Comparison of ENCODE assay signal across 9 cellular contexts in the genomic region with DNA sequence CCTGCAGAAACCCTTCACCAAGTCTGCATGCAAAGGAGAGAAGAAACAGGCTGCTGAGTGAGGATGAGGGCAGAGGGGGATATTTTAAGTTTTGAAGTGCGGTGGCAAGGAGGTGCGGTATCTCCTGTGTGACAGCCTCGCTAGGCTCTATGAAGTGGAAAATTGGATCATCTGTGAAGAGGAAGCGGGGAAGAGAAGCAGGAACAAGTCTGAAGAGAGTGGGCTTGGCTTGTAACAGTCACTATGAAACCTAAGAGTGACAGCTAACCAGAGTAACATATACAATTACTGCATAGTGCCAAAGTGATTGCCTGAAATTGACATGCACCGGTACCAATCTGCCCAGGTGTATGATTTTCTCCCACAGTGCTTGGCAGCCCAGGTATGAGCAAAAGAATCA.
DNase-seq lines count a peak whose midpoint lies in the region; ATAC-seq and TF ChIP-seq lines count a peak whose summit lies in the region.
"Had no signal": no experiment of that assay in that cellular context is flagged by ENCODE, and none has a peak within 500 bp of the region (broad histone marks: within the 10 kb centered on the region; RNA-seq: fewer than 3 reads in every experiment).

No MANE protein-coding gene starts in this region.

- H3K27me3 ChIP-seq in endodermal cell (ENCODE audit: control insufficient read depth, insufficient read depth, low read length, poor library complexity, severe bottlenecking) (no peaks in the 10 kb centered on the region), spleen (replicated peaks in 1 of 7) (no peaks in the 10 kb centered on the region), PC-9 (ENCODE audit: insufficient read depth, low read depth) (no peaks in the 10 kb centered on the region)

- H3K4me1 Mint-ChIP-seq in endodermal cell, result no peaks in the 10 kb centered on the region

- H3K79me2 ChIP-seq in PC-9 (ENCODE audit: low read depth), result peaks cover 95% of the 10 kb centered on the region

- TF ChIP-seq CTCF in endodermal cell (conservative IDR thresholded peaks at IDR 0.05) (no peak), spleen (IDR thresholded peaks at IDR 0.05 in 8 of 11, conservative IDR thresholded peaks at IDR 0.05 in 3 of 11) (no peak), PC-9 (conservative IDR thresholded peaks at IDR 0.05) (no peak)

- peaks cover 71% of the 10 kb centered on the region for H4K20me1 ChIP-seq in PC-9 (ENCODE audit: insufficient read depth)

- H3K36me3 ChIP-seq in endodermal cell (ENCODE audit: control insufficient read depth, insufficient read depth, low read length) (no peaks in the 10 kb centered on the region), spleen (peaks cover 0 to 29% (median 0%) of the 10 kb centered on the region in 6 donors), PC-9 (ENCODE audit: low read depth) (peaks cover 27% of the 10 kb centered on the region)

- no peaks in the 10 kb centered on the region for H3K9me3 ChIP-seq in endodermal cell (ENCODE audit: control insufficient read depth, low read length)
- H3K9me3 ChIP-seq in spleen, result no peaks in the 10 kb centered on the region
- H3K9me3 ChIP-seq in PC-9 (ENCODE audit: insufficient read depth, low read depth), result no peaks in the 10 kb centered on the region

- H3K4me3 ChIP-seq in endodermal cell (ENCODE audit: low read length) (no peak overlapping the region), spleen (peak overlapping the region in 1 of 8 donors; percentile 23), PC-9 (no peak overlapping the region)

- no peak for TF ChIP-seq POLR2A in spleen (IDR thresholded peaks at IDR 0.05)

- H3K27ac ChIP-seq in endodermal cell (ENCODE audit: low read depth, low read length), result no peak overlapping the region
- H3K27ac ChIP-seq in spleen, result peak overlapping the region in 4 of 8 donors; percentile 10 to 55 (median 39)
- no peak overlapping the region for H3K27ac ChIP-seq in PC-9

- no peak overlapping the region for H3K4me3 Mint-ChIP-seq in endodermal cell

- H3K36me3 Mint-ChIP-seq in endodermal cell (ENCODE audit: low read depth), result peaks cover 4% of the 10 kb centered on the region

- peaks cover 43% of the 10 kb centered on the region for H3F3A ChIP-seq in PC-9 (ENCODE audit: insufficient read depth, low read depth)

- CTCF ChIA-PET in PC-9 (lab: Charles Lee), result no interaction called here

- DNase-seq in endodermal cell (peak; percentile 20), NCI-H345 (lab: John Stamatoyannopoulos, UW) (no peak), activated gamma-delta T cell (lab: John Stamatoyannopoulos, UW) (no peak), spleen (no peak), PC-9 (no peak)
- DNase-seq: activated CD4-positive, alpha-beta T cell treated with anti-CD3 and anti-CD28 coated beads, Interleukin-2, amount 50 U/mL, for 48 hours had no signal

- ATAC-seq in GM18502 (IDR thresholded peaks at IDR 0.05; ENCODE audit: poor library complexity, unreplicated experiment) (peak; percentile 64), GM21367 (IDR thresholded peaks at IDR 0.05; ENCODE audit: unreplicated experiment) (peak; percentile 34), HG03442 (IDR thresholded peaks at IDR 0.05; ENCODE audit: unreplicated experiment) (peak; percentile 45)

- H3K9ac ChIP-seq in endodermal cell (ENCODE audit: extremely low read depth, low read length, poor library complexity, severe bottlenecking), result no peak overlapping the region

- no peak overlapping the region for H3K27ac Mint-ChIP-seq in endodermal cell

- H3K9me3 Mint-ChIP-seq in endodermal cell, result no peaks in the 10 kb centered on the region

- WGBS in endodermal cell (ENCODE audit: insufficient coverage in 1 of 2, insufficient read length in 1 of 2), 2 experiments, result 92 to 94% methylated on average over 3 to 5 of the region's 5 CpGs
- 49 to 67% (median 54%) methylated on average over 5 of the region's 5 CpGs for WGBS in spleen, 5 donors

- no TSS peak for BruUV-seq in PC-9 (replicated peaks; lab: Mats Ljungman, UMichigan)

- H3K4me1 ChIP-seq in endodermal cell (ENCODE audit: control insufficient read depth, insufficient read depth, low read length) (no peaks in the 10 kb centered on the region), spleen (peaks cover 28 to 93% (median 68%) of the 10 kb centered on the region in 6 donors), PC-9 (replicated peaks; ENCODE audit: insufficient read depth) (peaks cover 27% of the 10 kb centered on the region)

- no peaks in the 10 kb centered on the region for H3K27me3 Mint-ChIP-seq in endodermal cell (ENCODE audit: insufficient read depth)

- no peaks in the 10 kb centered on the region for H3K9me2 ChIP-seq in PC-9 (ENCODE audit: insufficient read depth)

- POLR2A ChIA-PET in PC-9 (lab: Charles Lee; ENCODE audit: unreplicated experiment), result interaction anchor here (0.5 kb wide), 1 partner anchor 108 kb away, joined by 3 read pairs; no protein-coding TSS in a partner anchor

- intact Hi-C loops in spleen (cut with DNase I; ENCODE audit: low total_unique reads) (no loop called here), PC-9 (cut with micrococcal nuclease; ENCODE audit: unreplicated experiment) (no loop called here)

- H3K4me2 ChIP-seq in PC-9, result no peak overlapping the region

- no peak overlapping the region for H2AFZ ChIP-seq in PC-9
